Comparison of ENCODE assay signal across 19 cellular contexts in genomic region chr20:10286356-10286755, GRCh38.
"Had no signal": no experiment of that assay in that cellular context is flagged by ENCODE, and none has a peak within 500 bp of the region (broad histone marks: within the 10 kb centered on the region; RNA-seq: fewer than 3 reads in every experiment).

No MANE protein-coding gene starts in this region.

- H3K27ac ChIP-seq: SJSA1 had no signal

- DNase-seq: KBM-7, MV-4-11, NCI-H1048, NCI-H1105, NCI-H1417, NCI-H1436 treated with DMSO at 0.1 percent for 48 hours, NCI-H1694, NCI-H187 treated with DMSO at 0.1 percent for 48 hours, NCI-H2029 treated with DMSO at 0.1 percent for 48 hours, NCI-H2171 treated with DMSO at 0.1 percent for 48 hours, NCI-H524 treated with DMSO at 0.1 percent for 48 hours, NCI-H69, NCI-H774, Right ventricle myocardium superior, RPMI8226, SIG-M5, SW 1271 had no signal

- H3K27me3 ChIP-seq: SJSA1 had no signal

- H3K4me3 ChIP-seq: SJSA1, SK-N-MC had no signal

- H3K9me3 ChIP-seq: SJSA1 had no signal
